Comparison of ENCODE assay signal across 17 cellular contexts in the genomic region with DNA sequence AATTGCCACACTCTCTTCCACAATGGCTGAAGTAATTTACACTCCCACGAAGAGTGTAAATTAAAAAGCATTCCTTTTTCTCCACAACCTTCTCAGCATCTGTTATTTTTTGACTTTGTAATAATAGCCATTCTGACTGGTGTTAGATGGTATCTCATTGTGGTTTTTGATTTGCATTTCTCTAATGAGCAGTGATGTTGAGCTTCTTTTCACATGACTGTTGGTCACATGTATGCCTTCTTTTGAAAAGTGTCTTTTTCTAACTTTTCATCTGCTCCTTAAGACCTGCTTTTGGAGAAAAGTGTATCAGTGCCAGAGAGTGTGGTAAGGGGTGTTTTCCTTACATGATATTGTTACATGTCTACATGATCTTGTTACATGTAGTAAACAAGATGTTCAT. TPM values are rescaled to one million over a fixed set of nuclear protein-coding genes. Genes with fewer than 3 reads are reported as not detected.
DNase-seq lines count a peak whose midpoint lies in the region; ATAC-seq, FAIRE-seq and TF ChIP-seq lines count a peak whose summit lies in the region.
"Had no signal": no experiment of that assay in that cellular context is flagged by ENCODE, and none has a peak within 500 bp of the region (broad histone marks: within the 10 kb centered on the region; RNA-seq: fewer than 3 reads in every experiment).

No MANE protein-coding gene starts in this region.

- peak; percentile 58 for ATAC-seq in GM12878
- ATAC-seq in upper lobe of right lung = no peak

- H3K4me3 ChIP-seq in breast epithelium = no peak overlapping the region
- H3K4me3 ChIP-seq in GM12878 = no peak overlapping the region
- H3K4me3 ChIP-seq in upper lobe of right lung = no peak overlapping the region
- no peak overlapping the region for H3K4me3 ChIP-seq in stomach
- H3K4me3 ChIP-seq in uterus = no peak overlapping the region
- H3K4me3 ChIP-seq: MG63 had no signal

- H3K4me3 Mint-ChIP-seq in MCF 10A (ENCODE audit: unreplicated experiment) (no peak overlapping the region), nephron (no peak overlapping the region)
- H3K4me3 Mint-ChIP-seq: CD8-positive, alpha-beta memory T cell had no signal

- H3K27ac ChIP-seq in breast epithelium = peak overlapping the region; percentile 48 to 62
- no peak overlapping the region for H3K27ac ChIP-seq in GM12878 (ENCODE audit: control insufficient read depth, insufficient read depth)
- peak overlapping the region; percentile 52 for H3K27ac ChIP-seq in upper lobe of right lung
- H3K27ac ChIP-seq in stomach = peak overlapping the region in 1 of 5 donors; percentile 51
- H3K27ac ChIP-seq in uterus = peak overlapping the region in 1 of 2 donors; percentile 22

- H3K4me2 ChIP-seq in GM12878 (ENCODE audit: control insufficient read depth, insufficient read depth) = no peak overlapping the region

- no peaks in the 10 kb centered on the region for H3K4me1 ChIP-seq in breast epithelium
- H3K4me1 ChIP-seq in GM12878 (ENCODE audit: control insufficient read depth, insufficient read depth, low read length) = no peaks in the 10 kb centered on the region
- peaks cover 37% of the 10 kb centered on the region for H3K4me1 ChIP-seq in upper lobe of right lung
- peaks cover 0 to 24% (median 7%) of the 10 kb centered on the region in 4 donors for H3K4me1 ChIP-seq in stomach
- no peaks in the 10 kb centered on the region for H3K4me1 ChIP-seq in uterus

- H3K36me3 Mint-ChIP-seq in MCF 10A (ENCODE audit: insufficient read depth, unreplicated experiment) (no peaks in the 10 kb centered on the region), nephron (ENCODE audit: low read depth) (peaks cover 6% of the 10 kb centered on the region)
- H3K36me3 Mint-ChIP-seq: CD8-positive, alpha-beta memory T cell had no signal

- no peaks in the 10 kb centered on the region for H3K9me3 ChIP-seq in breast epithelium
- no peaks in the 10 kb centered on the region for H3K9me3 ChIP-seq in GM12878 (replicated peaks; ENCODE audit: control insufficient read depth, insufficient read depth, low read length)
- no peaks in the 10 kb centered on the region for H3K9me3 ChIP-seq in upper lobe of right lung
- H3K9me3 ChIP-seq in stomach = no peaks in the 10 kb centered on the region
- no peaks in the 10 kb centered on the region for H3K9me3 ChIP-seq in uterus
- H3K9me3 ChIP-seq: BE2C, MG63 had no signal

- H3K79me2 ChIP-seq in GM12878 (ENCODE audit: control insufficient read depth, insufficient read depth, low read length) = no peaks in the 10 kb centered on the region

- CTCF ChIA-PET in MCF 10A (lab: Yijun Ruan, JAX) (no interaction called here), GM12878 (lab: Yijun Ruan, JAX) (interaction anchor here (1.1 to 2.2 kb wide), 2 partner anchors 16 to 56 kb away, joined by 4 to 9 read pairs; no protein-coding TSS in a partner anchor)

- RAD21 ChIA-PET in GM12878 (lab: Charles Lee; ENCODE audit: unreplicated experiment) = interaction anchor here (1.2 to 2.1 kb wide), 6 partner anchors 17 to 95 kb away, joined by 3 to 8 read pairs (median 4); a partner anchor contains a TSS

- no peak for FAIRE-seq in GM12878 (lab: Jason Lieb, UNC)

- no peak overlapping the region for H3K9ac ChIP-seq in GM12878 (ENCODE audit: control insufficient read depth, insufficient read depth, low read length)

- H4K20me1 ChIP-seq in GM12878 (ENCODE audit: control insufficient read depth, insufficient read depth) = no peaks in the 10 kb centered on the region

- WGBS in GM12878 (ENCODE audit: insufficient coverage, insufficient replicate concordance, low lambda C conversion rate, missing lambda C conversion rate) = 52% methylated on average over 1 of the region's 1 CpG
- WGBS in stomach, 5 donors = 71 to 89% (median 86%) methylated on average over 1 of the region's 1 CpG

- H3K27me3 ChIP-seq in breast epithelium = no peaks in the 10 kb centered on the region
- no peaks in the 10 kb centered on the region for H3K27me3 ChIP-seq in GM12878 (replicated peaks in 1 of 2; ENCODE audit: control insufficient read depth in 2 of 2, insufficient read depth in 2 of 2, low read length in 1 of 2)
- H3K27me3 ChIP-seq in upper lobe of right lung = no peaks in the 10 kb centered on the region
- H3K27me3 ChIP-seq in stomach = no peaks in the 10 kb centered on the region
- no peaks in the 10 kb centered on the region for H3K27me3 ChIP-seq in uterus
- H3K27me3 ChIP-seq: BE2C, MG63 had no signal

- TF ChIP-seq POLR2A in breast epithelium (IDR thresholded peaks at IDR 0.05) = no peak
- no peak for TF ChIP-seq POLR2A in GM12878 (IDR thresholded peaks at IDR 0.05; ENCODE audit: low read depth, low read length)
- no peak for TF ChIP-seq POLR2A in stomach (IDR thresholded peaks at IDR 0.05)
- no peak for TF ChIP-seq POLR2A in uterus (IDR thresholded peaks at IDR 0.05)

- no peaks in the 10 kb centered on the region for H3K9me3 Mint-ChIP-seq in MCF 10A (ENCODE audit: unreplicated experiment)
- no peaks in the 10 kb centered on the region for H3K9me3 Mint-ChIP-seq in nephron
- H3K9me3 Mint-ChIP-seq: CD8-positive, alpha-beta memory T cell had no signal

- no peaks in the 10 kb centered on the region for H3K4me1 Mint-ChIP-seq in MCF 10A (ENCODE audit: insufficient read depth, unreplicated experiment)
- H3K4me1 Mint-ChIP-seq in nephron = peaks cover 11% of the 10 kb centered on the region
- H3K4me1 Mint-ChIP-seq: CD8-positive, alpha-beta memory T cell had no signal

- TF ChIP-seq CTCF in breast epithelium (IDR thresholded peaks at IDR 0.05) = no peak
- TF ChIP-seq CTCF in MCF 10A (IDR thresholded peaks at IDR 0.05; ENCODE audit: unreplicated experiment) = no peak
- TF ChIP-seq CTCF in GM12878 (IDR thresholded peaks at IDR 0.05 in 2 of 3, conservative IDR thresholded peaks at IDR 0.05 in 1 of 3; ENCODE audit: control insufficient read depth in 2 of 3, extremely low read depth in 1 of 3, insufficient read depth in 1 of 3, low read depth in 3 of 3, low read length in 3 of 3) = no peak
- no peak for TF ChIP-seq CTCF in nephron (IDR thresholded peaks at IDR 0.05; ENCODE audit: unreplicated experiment in 3 of 3)
- no peak for TF ChIP-seq CTCF in upper lobe of right lung (IDR thresholded peaks at IDR 0.05)
- no peak for TF ChIP-seq CTCF in stomach (IDR thresholded peaks at IDR 0.05)
- TF ChIP-seq CTCF in uterus (IDR thresholded peaks at IDR 0.05) = no peak

- SMC1A ChIA-PET in GM12878 (lab: Charles Lee; ENCODE audit: uncharacterized antibody, unreplicated experiment) = interaction anchor here (0.7 to 8.4 kb wide), 12 partner anchors 11 to 163 kb away, joined by 3 to 52 read pairs (median 6); no protein-coding TSS in a partner anchor

- TF ChIP-seq EP300 in GM12878 (IDR thresholded peaks at IDR 0.05; ENCODE audit: borderline replicate concordance in 1 of 2, control insufficient read depth in 1 of 2, low read depth in 2 of 2, low read length in 2 of 2) (no peak), stomach (IDR thresholded peaks at IDR 0.05) (no peak)

- no TSS peak for BruUV-seq in MCF 10A (replicated peaks; lab: Mats Ljungman, UMichigan)
- BruUV-seq in GM12878 (replicated peaks; lab: Mats Ljungman, UMichigan) = no TSS peak

- POLR2A ChIA-PET in MCF 10A (lab: Yijun Ruan, JAX) = interaction anchor here (1.1 kb wide), 1 partner anchor 80 kb away, joined by 4 read pairs; no protein-coding TSS in a partner anchor
- POLR2A ChIA-PET in GM12878 (lab: Charles Lee) = interaction anchor here (1.2 to 1.5 kb wide), 5 partner anchors 10 to 68 kb away, joined by 3 to 10 read pairs (median 4); no protein-coding TSS in a partner anchor

- DNase-seq in breast epithelium (ENCODE audit: low spot score in 2 of 2) (no peak), MCF 10A (ENCODE audit: unreplicated experiment) (no peak), GM12878 (ENCODE audit: low read depth, low spot score) (no peak), upper lobe of right lung (no peak), stomach (no peak), uterus (no peak)
- DNase-seq in stimulated activated CD4-positive, alpha-beta T cell treated with anti-CD3 and anti-CD28 coated beads, Interleukin-12 subunit alpha, Interleukin-12 subunit beta, amount 100 ng/mL, for 4 hours = no peak
- DNase-seq: BE2C; CD8-positive, alpha-beta memory T cell; DMS79 treated with DMSO at 0.1 percent for 48 hours; H7; KBM-7; MG63; NCI-H1092; NCI-H2081 treated with DMSO at 0.1 percent for 48 hours; NCI-H524 had no signal

- H3K36me3 ChIP-seq in breast epithelium (no peaks in the 10 kb centered on the region), GM12878 (ENCODE audit: control insufficient read depth in 2 of 2, insufficient read depth in 2 of 2, low read length in 1 of 2) (no peaks in the 10 kb centered on the region), upper lobe of right lung (no peaks in the 10 kb centered on the region), stomach (no peaks in the 10 kb centered on the region), uterus (no peaks in the 10 kb centered on the region)
- H3K36me3 ChIP-seq: BE2C, MG63 had no signal

- H3K27ac Mint-ChIP-seq in MCF 10A (ENCODE audit: low read depth, unreplicated experiment) (no peak overlapping the region), nephron (peak overlapping the region in 2 of 3 experiments; percentile 31 to 85)
- H3K27ac Mint-ChIP-seq: CD8-positive, alpha-beta memory T cell had no signal

- intact Hi-C loops in breast epithelium (cut with DNase I; ENCODE audit: low total_unique reads) (no loop called here), MCF 10A (cut with micrococcal nuclease) (no loop called here), GM12878 (cut with micrococcal nuclease; ENCODE audit: unreplicated experiment) (no loop called here), upper lobe of right lung (cut with DNase I) (no loop called here), stomach (cut with DNase I; ENCODE audit: low total_unique reads) (no loop called here), uterus (cut with DNase I; ENCODE audit: low total_unique reads) (no loop called here)

- TF ChIP-seq RAD21 in GM12878 (IDR thresholded peaks at IDR 0.05; ENCODE audit: insufficient read depth, low read depth, low read length) = no peak

- H2AFZ ChIP-seq in GM12878 (ENCODE audit: control insufficient read depth, low read depth, low read length) = no peak overlapping the region

- in situ Hi-C loops in GM12878 (cut with MboI) = no loop called here

- H3K27me3 Mint-ChIP-seq in MCF 10A (ENCODE audit: insufficient read depth, unreplicated experiment) = no peaks in the 10 kb centered on the region
- H3K27me3 Mint-ChIP-seq in nephron (ENCODE audit: low read depth) = peaks cover under 1% of the 10 kb centered on the region

RNA-seq across cellular contexts. Expression of a gene that starts 25.7 kb away (rescaled TPM):
- total RNA-seq in breast epithelium = 10 to 100 TPM in 2 of 3 donors, 1 to 10 TPM in 1; 8.2 to 75.8 (median 57.0) TPM
- total RNA-seq in MCF 10A (2022) = 0.34 TPM in 1 of 2 replicates, not detected in the other
- 36.6 and 36.9 TPM in 2 replicates for total RNA-seq in GM12878 (2013; cell fraction: nucleolus; rRNA removed)
- total RNA-seq in GM12878 (2014; rRNA removed) = 0.51 and 0.76 TPM in 2 replicates
- 0.74 and 0.98 TPM in 2 replicates for total RNA-seq in GM12878 (2014; rRNA removed; fragmentation: Illumina TruSeq; extraction: Trizol)
- 0.46 and 0.48 TPM in 2 replicates for total RNA-seq in GM12878 (2021)
- 0.13 TPM for polyA plus RNA-seq in GM12878 (2011; ENCODE audit: low read depth)
- 22.6 and 24.3 TPM in 2 replicates for polyA plus RNA-seq in GM12878 (2011; rRNA removed)
- 15.3 and 16.9 TPM in 2 replicates for polyA plus RNA-seq in GM12878 (2011; cell fraction: cytosol; rRNA removed)
- 15.6 and 16.6 TPM in 2 replicates for polyA plus RNA-seq in GM12878 (2011; cell fraction: nucleus; rRNA removed)
- polyA plus RNA-seq in GM12878 (2012) = 0.20 and 0.38 TPM in 2 replicates
- polyA plus RNA-seq in GM12878 (2014; fragmentation: Illumina TruSeq; extraction: Trizol) = 0.54 and 0.87 TPM in 2 replicates
- polyA plus RNA-seq in GM12878 (2014; fragmentation: Nextera tagmentation; extraction: Ambion mirVana) = 1 to 10 TPM in 1 of 2 experiments, under 1 TPM in 1; 0.57 to 1.1 TPM
- polyA plus RNA-seq in GM12878 (2014; rRNA removed) = 0.50 and 0.60 TPM in 2 replicates
- polyA plus RNA-seq in GM12878 (2016; fragmentation: Nextera tagmentation; extraction: Ambion mirVana) = 1 to 10 TPM in 1 of 2 experiments, under 1 TPM in 1; 0.44 to 1.0 TPM
- polyA minus RNA-seq in GM12878 (2011; rRNA and poly(A)+ RNA removed) = 49.1 and 54.0 TPM in 2 replicates
- 10.7 and 12.0 TPM in 2 replicates for polyA minus RNA-seq in GM12878 (2011; cell fraction: cytosol; rRNA and poly(A)+ RNA removed)
- polyA minus RNA-seq in GM12878 (2011; cell fraction: nucleus; rRNA and poly(A)+ RNA removed) = 16.9 and 20.4 TPM in 2 replicates
- total RNA-seq in upper lobe of right lung = 76.0 TPM
- total RNA-seq in stomach = 10 to 100 TPM in 4 of 5 donors, 1 to 10 TPM in 1; 4.1 to 49.1 (median 28.6) TPM
- 10 to 100 TPM in 1 of 3 donors, 1 to 10 TPM in 2; 4.1 to 10.5 (median 4.6) TPM for polyA plus RNA-seq in stomach
- total RNA-seq in uterus = 100 to 1,000 TPM in 1 of 4 donors, 10 to 100 TPM in 3; 23.8 to 160 (median 42.8) TPM
- total RNA-seq: CD8-positive, alpha-beta memory T cell had no signal
- polyA plus RNA-seq: CD8-positive, alpha-beta memory T cell had no signal
